ENCODE assay signal across 2 cellular contexts in genomic region chr5:17206021-17206420, GRCh38.
TF ChIP-seq lines count a peak whose summit lies in the region.

No MANE protein-coding gene starts in this region.

TF ChIP-seq in GM12878, 131 proteins besides CTCF, POLR2A, EP300 and RAD21:
- TF ChIP-seq ZBTB40 (IDR thresholded peaks at IDR 0.05; ENCODE audit: borderline replicate concordance) (peak; percentile 46; the same call in 1 of the 2 replicates), ZBTB33 (IDR thresholded peaks at IDR 0.05) (no peak)
TF ChIP-seq in GM12878: peak in this region for 1.

TF ChIP-seq in HepG2, 621 proteins besides CTCF, POLR2A, EP300 and RAD21:
- peak; percentile 48 for TF ChIP-seq ZBTB40 (IDR thresholded peaks at IDR 0.05)
- TF ChIP-seq ZBTB40 (CRISPR knock-in tag; IDR thresholded peaks at IDR 0.05), result peak; percentile 79; the same call in 1 of the 2 replicates
- no peak for TF ChIP-seq SIN3A (IDR thresholded peaks at IDR 0.05; ENCODE audit: borderline replicate concordance, low read depth, low read length)
